Comparison of ENCODE assay signal across 17 cellular contexts in genomic region chr18:60044290-60045006, GRCh38.
DNase-seq lines count a peak whose midpoint lies in the region.
"Had no signal": no experiment of that assay in that cellular context is flagged by ENCODE, and none has a peak within 500 bp of the region (broad histone marks: within the 10 kb centered on the region; RNA-seq: fewer than 3 reads in every experiment).

No MANE protein-coding gene starts in this region.

- H3K27ac Mint-ChIP-seq in activated CD4-positive, alpha-beta T cell treated with anti-CD3 and anti-CD28 coated beads, Interleukin-2, amount 10 ng/mL, durations not matched to agents 24 days and 14 days: no peak overlapping the region
- H3K27ac Mint-ChIP-seq: activated B cell treated with CpG ODN at 0.5 μM for 24 hours; CD8-positive, alpha-beta memory T cell; natural killer cell had no signal

- H3K36me3 Mint-ChIP-seq in activated CD4-positive, alpha-beta T cell treated with anti-CD3 and anti-CD28 coated beads, Interleukin-2, amount 10 ng/mL, durations not matched to agents 24 days and 14 days (ENCODE audit: low read depth): no peaks in the 10 kb centered on the region
- H3K36me3 Mint-ChIP-seq: CD8-positive, alpha-beta memory T cell; natural killer cell had no signal

- H3K9me3 Mint-ChIP-seq in activated CD4-positive, alpha-beta T cell treated with anti-CD3 and anti-CD28 coated beads, Interleukin-2, amount 10 ng/mL, durations not matched to agents 24 days and 14 days: no peaks in the 10 kb centered on the region

- DNase-seq in AG20443 (ENCODE audit: low spot score) (peak; percentile 59), HT1080 (ENCODE audit: low read depth) (peak; percentile 79), astrocyte of the hippocampus (ENCODE audit: low read depth, low spot score) (peak; percentile 56), kidney glomerular epithelial cell (lab: John Stamatoyannopoulos, UW) (peak; percentile 72), NCI-H1105 (lab: John Stamatoyannopoulos, UW) (no peak)
- DNase-seq in effector CD4-positive, alpha-beta T cell: no peak
- no peak for DNase-seq in activated CD4-positive, CD25-positive, alpha-beta regulatory T cell treated with anti-CD3 and anti-CD28 coated beads, Interleukin-2, amount 50 U/mL, for 72 hours
- DNase-seq in activated CD4-positive, alpha-beta T cell treated with anti-CD3 and anti-CD28 coated beads, Interleukin-2, amount 10 ng/mL, durations not matched to agents 24 days and 14 days: no peak
- DNase-seq: activated B cell treated with CpG ODN at 0.5 μM for 24 hours; adrenal gland; CD8-positive, alpha-beta memory T cell; left lung; natural killer cell; NCI-H2107; retina; stimulated activated CD4-positive, alpha-beta T cell treated with anti-CD3 and anti-CD28 coated beads, Interleukin-4, amount 100 ng/mL, for 4 hours; stimulated activated naive CD8-positive, alpha-beta T cell treated with anti-CD3 and anti-CD28 coated beads, Interleukin-15, Interleukin-2, amounts not matched to agents 100 U/mL and 50 U/mL, for 24 hours had no signal

- no peak overlapping the region for H3K4me3 Mint-ChIP-seq in activated CD4-positive, alpha-beta T cell treated with anti-CD3 and anti-CD28 coated beads, Interleukin-2, amount 10 ng/mL, durations not matched to agents 24 days and 14 days
- H3K4me3 Mint-ChIP-seq: activated B cell treated with CpG ODN at 0.5 μM for 24 hours; CD8-positive, alpha-beta memory T cell; natural killer cell had no signal

- intact Hi-C loops in activated CD4-positive, alpha-beta T cell treated with anti-CD3 and anti-CD28 coated beads, Interleukin-2, amount 10 ng/mL, durations not matched to agents 24 days and 14 days (cut with micrococcal nuclease): no loop called here

- H3K4me1 Mint-ChIP-seq in activated CD4-positive, alpha-beta T cell treated with anti-CD3 and anti-CD28 coated beads, Interleukin-2, amount 10 ng/mL, durations not matched to agents 24 days and 14 days: no peaks in the 10 kb centered on the region
- H3K4me1 Mint-ChIP-seq: activated B cell treated with CpG ODN at 0.5 μM for 24 hours; CD8-positive, alpha-beta memory T cell; natural killer cell had no signal

- peaks cover 2% of the 10 kb centered on the region for H3K27me3 Mint-ChIP-seq in activated CD4-positive, alpha-beta T cell treated with anti-CD3 and anti-CD28 coated beads, Interleukin-2, amount 10 ng/mL, durations not matched to agents 24 days and 14 days

Comparison
In these comparisons a context has a peak if more than half of its experiments do, and no peak if none do; other contexts are left out.
1. DNase-seq: peak in AG20443 (single experiment), HT1080 (single experiment), astrocyte of the hippocampus (single experiment) and kidney glomerular epithelial cell (single experiment); none in NCI-H1105 (single experiment), effector CD4-positive, alpha-beta T cell (single experiment), activated CD4-positive, CD25-positive, alpha-beta regulatory T cell treated with anti-CD3 and anti-CD28 coated beads, Interleukin-2, amount 50 U/mL, for 72 hours (single experiment) and activated CD4-positive, alpha-beta T cell treated with anti-CD3 and anti-CD28 coated beads, Interleukin-2, amount 10 ng/mL, durations not matched to agents 24 days and 14 days (single experiment).